In the genomic region with DNA sequence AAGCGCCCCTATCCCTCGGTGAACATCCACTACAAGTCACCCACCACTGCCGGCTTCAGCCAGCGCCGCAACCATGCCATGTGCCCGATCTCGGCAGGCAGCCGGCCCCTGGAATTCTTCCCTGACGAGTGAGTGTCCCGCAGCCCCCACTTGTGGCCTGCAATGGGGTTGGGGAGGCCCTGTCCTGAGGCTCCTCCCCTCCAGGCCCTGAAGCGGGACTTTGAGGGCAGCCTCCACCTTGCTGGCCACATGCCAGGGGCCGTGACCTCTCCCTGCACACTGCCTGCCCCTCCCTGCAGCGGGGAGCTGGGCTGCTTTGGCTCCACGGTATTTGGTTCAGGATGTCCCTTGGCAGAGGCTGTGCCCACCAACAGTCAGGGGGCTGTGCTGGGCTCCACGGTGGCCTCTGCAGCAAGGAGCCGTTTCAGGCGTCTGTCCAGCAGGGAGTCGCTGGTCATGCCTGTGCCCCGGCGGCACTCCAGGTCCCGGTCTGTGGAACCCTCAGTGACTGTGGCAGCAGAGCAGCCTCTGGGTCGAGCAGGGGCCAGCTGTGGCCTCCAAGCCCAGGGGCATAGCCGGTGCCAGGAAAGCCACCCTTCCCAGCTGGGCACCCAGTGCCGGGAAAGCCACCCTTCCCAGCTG, we compare ENCODE assay signal across 16 cellular contexts.
"Had no signal": no experiment of that assay in that cellular context is flagged by ENCODE, and none has a peak within 500 bp of the region (broad histone marks: within the 10 kb centered on the region; RNA-seq: fewer than 3 reads in every experiment).

No MANE protein-coding gene starts in this region.

- ATAC-seq: activated CD4-positive, CD25-positive, alpha-beta regulatory T cell treated with anti-CD3 and anti-CD28 coated beads, Interleukin-2, amount 50 U/mL, for 24 hours; lower lobe of right lung; sciatic nerve; T-helper 17 cell; upper lobe of right lung had no signal

- H3K4me3 Mint-ChIP-seq: naive B cell, T-helper 17 cell had no signal

- H3K4me1 ChIP-seq: adrenal gland, lower lobe of right lung, spleen, upper lobe of right lung had no signal

- H3K27ac ChIP-seq: hepatocyte, lower lobe of right lung, neutrophil, spleen, upper lobe of right lung had no signal

- H3K36me3 Mint-ChIP-seq: naive B cell had no signal

- H3K9me3 ChIP-seq: adrenal gland, lower lobe of right lung, neutrophil, spleen, upper lobe of right lung had no signal

- H2AFZ ChIP-seq: hepatocyte had no signal

- H3K9me3 Mint-ChIP-seq: naive B cell had no signal

- DNase-seq: activated naive CD4-positive, alpha-beta T cell treated with anti-CD3 and anti-CD28 coated beads, Interleukin-2, amount 50 U/mL, for 16 hours; central memory CD4-positive, alpha-beta T cell; effector memory CD4-positive, alpha-beta T cell; lower lobe of right lung; naive B cell; posterior cingulate gyrus; spleen; stimulated activated CD4-positive, alpha-beta T cell treated with anti-CD3 and anti-CD28 coated beads, Interleukin-2, amount 100 ng/mL, for 24 hours; stimulated activated naive CD4-positive, alpha-beta T cell treated with Interleukin-2 at 50 U/mL for 16 hours; T-helper 17 cell; upper lobe of right lung had no signal

- H3K4me1 Mint-ChIP-seq: naive B cell had no signal

- H3K27ac Mint-ChIP-seq: T-helper 17 cell had no signal

- H3K27me3 Mint-ChIP-seq: naive B cell, T-helper 17 cell had no signal

- H3K79me2 ChIP-seq: hepatocyte had no signal

- H3K27me3 ChIP-seq: adrenal gland, hepatocyte, neutrophil, spleen, upper lobe of right lung had no signal

- H3K4me2 ChIP-seq: hepatocyte had no signal
